Comparison of ENCODE assay signal across 17 cellular contexts in the genomic region with DNA sequence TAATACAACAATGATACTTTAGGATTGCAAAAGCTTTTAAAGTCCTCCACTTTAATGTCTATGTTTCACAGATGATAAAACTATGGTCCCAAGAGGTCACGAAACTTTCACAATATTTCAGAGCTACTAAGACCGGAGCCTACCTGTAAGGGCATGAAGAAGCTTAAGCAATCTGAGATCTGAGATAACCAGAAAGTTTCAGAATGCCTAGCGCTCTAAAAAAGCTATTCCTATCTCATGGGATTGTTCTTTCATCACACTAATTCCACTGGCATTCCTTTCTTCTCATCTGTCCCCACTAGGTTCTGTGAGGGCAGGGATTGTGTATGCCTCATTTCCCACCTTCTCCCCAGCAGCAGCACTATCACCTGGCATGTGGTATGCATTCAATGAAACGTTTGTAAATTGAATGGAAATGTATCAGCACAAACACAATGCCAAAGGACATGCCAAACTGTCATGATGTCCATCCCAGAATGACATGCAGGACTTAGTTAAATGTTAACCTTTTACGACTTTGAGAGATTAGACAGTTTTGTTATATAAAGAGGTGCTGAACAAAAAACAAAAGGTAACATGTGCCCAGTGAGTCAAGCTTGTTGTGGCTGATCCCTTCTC.
DNase-seq lines count a peak whose midpoint lies in the region; ATAC-seq and TF ChIP-seq lines count a peak whose summit lies in the region.
"Had no signal": no experiment of that assay in that cellular context is flagged by ENCODE, and none has a peak within 500 bp of the region (broad histone marks: within the 10 kb centered on the region; RNA-seq: fewer than 3 reads in every experiment).

No MANE protein-coding gene starts in this region.

- ATAC-seq in CD8-positive, alpha-beta T cell, result no peak

- no peak overlapping the region for H3K4me3 Mint-ChIP-seq in CD8-positive, alpha-beta T cell
- H3K4me3 Mint-ChIP-seq: CD14-positive monocyte, IgD-negative memory B cell had no signal

- no peaks in the 10 kb centered on the region for H3K4me1 Mint-ChIP-seq in CD8-positive, alpha-beta T cell (ENCODE audit: low read depth)
- H3K4me1 Mint-ChIP-seq: CD14-positive monocyte, IgD-negative memory B cell had no signal

- peak; percentile 22 for DNase-seq in NCI-H226
- peak; percentile 12 for DNase-seq in epithelial cell of prostate (ENCODE audit: low read depth, low spot score)
- DNase-seq in activated T-cell treated with anti-CD3 and anti-CD28 coated beads for 4 hours, result no peak
- no peak for DNase-seq in CD8-positive, alpha-beta T cell
- no peak for DNase-seq in NCI-H2171 treated with DMSO at 0.1 percent for 48 hours (lab: John Stamatoyannopoulos, UW)
- no peak for DNase-seq in stomach
- DNase-seq: DND-41, GDM1, HCEC 1CT, NCI-H1417 treated with DMSO at 0.1 percent for 48 hours, NCI-H2029, NCI-H510A treated with DMSO at 0.1 percent for 48 hours, RPMI8226 had no signal

- H3K9me3 Mint-ChIP-seq in CD8-positive, alpha-beta T cell, result no peaks in the 10 kb centered on the region

- TF ChIP-seq CTCF in 22Rv1 (IDR thresholded peaks at IDR 0.05), result no peak
- no peak for TF ChIP-seq CTCF in liver (IDR thresholded peaks at IDR 0.05; ENCODE audit: low read depth, low read length, missing input control)
- TF ChIP-seq CTCF in CD8-positive, alpha-beta T cell (IDR thresholded peaks at IDR 0.05), result no peak
- no peak for TF ChIP-seq CTCF in stomach (IDR thresholded peaks at IDR 0.05)

- H3K4me1 ChIP-seq in liver (ENCODE audit: control insufficient read depth in 4 of 4, insufficient read depth in 4 of 4, low read length in 3 of 4) (peaks cover 3 to 9% (median 6%) of the 10 kb centered on the region in 4 donors), stomach (peaks cover 0 to 8% (median 7%) of the 10 kb centered on the region in 4 donors)
- no peaks in the 10 kb centered on the region for H3K4me1 ChIP-seq in CD8-positive, alpha-beta T cell (ENCODE audit: insufficient read depth, low read length)

- no peak overlapping the region for H3K4me3 ChIP-seq in liver (ENCODE audit: low read depth in 1 of 3, low read length in 3 of 3)
- no peak overlapping the region for H3K4me3 ChIP-seq in CD8-positive, alpha-beta T cell (ENCODE audit: low read depth, low read length)
- H3K4me3 ChIP-seq in stomach, result no peak overlapping the region

- TF ChIP-seq EP300 in stomach (IDR thresholded peaks at IDR 0.05), result no peak

- WGBS in liver, result 24% methylated on average over 5 of the region's 5 CpGs
- WGBS in stomach, 5 donors, result 41 to 58% (median 50%) methylated on average over 5 of the region's 5 CpGs

- no peaks in the 10 kb centered on the region for H3K36me3 Mint-ChIP-seq in CD8-positive, alpha-beta T cell
- H3K36me3 Mint-ChIP-seq: CD14-positive monocyte, IgD-negative memory B cell had no signal

- peak; percentile 38 to 48 for TF ChIP-seq RAD21 in liver (IDR thresholded peaks at IDR 0.05)

- H3K27me3 ChIP-seq in liver (ENCODE audit: control insufficient read depth in 4 of 4, insufficient read depth in 4 of 4, low read length in 3 of 4), result no peaks in the 10 kb centered on the region
- H3K27me3 ChIP-seq in CD8-positive, alpha-beta T cell (ENCODE audit: insufficient read depth, low read length), result no peaks in the 10 kb centered on the region
- no peaks in the 10 kb centered on the region for H3K27me3 ChIP-seq in stomach

- no peaks in the 10 kb centered on the region for H3K9me3 ChIP-seq in liver (ENCODE audit: control insufficient read depth in 4 of 4, low read length in 3 of 4)
- H3K9me3 ChIP-seq in CD8-positive, alpha-beta T cell (ENCODE audit: low read length), result no peaks in the 10 kb centered on the region
- no peaks in the 10 kb centered on the region for H3K9me3 ChIP-seq in stomach

- H3K36me3 ChIP-seq in liver (ENCODE audit: control insufficient read depth in 4 of 4, insufficient read depth in 3 of 4, low read depth in 1 of 4, low read length in 3 of 4) (no peaks in the 10 kb centered on the region), stomach (no peaks in the 10 kb centered on the region)
- no peaks in the 10 kb centered on the region for H3K36me3 ChIP-seq in CD8-positive, alpha-beta T cell (ENCODE audit: insufficient read depth, low read length)

- peaks cover 4% of the 10 kb centered on the region for H3K27me3 Mint-ChIP-seq in CD8-positive, alpha-beta T cell (ENCODE audit: low read depth)
- H3K27me3 Mint-ChIP-seq: IgD-negative memory B cell had no signal

- no peak for TF ChIP-seq POLR2A in stomach (IDR thresholded peaks at IDR 0.05)

- H3K27ac ChIP-seq in 22Rv1 (0 out of 2 replicates have a peak overlapping the region, but pooled peaks have one; percentile 7), epithelial cell of prostate (peak overlapping the region; percentile 54), liver (ENCODE audit: low read depth in 1 of 2, low read length in 2 of 2) (no peak overlapping the region), stomach (no peak overlapping the region)
- no peak overlapping the region for H3K27ac ChIP-seq in CD8-positive, alpha-beta T cell (ENCODE audit: low read depth, low read length)

- POLR2A ChIA-PET in CD8-positive, alpha-beta T cell (lab: Charles Lee), result no interaction called here

- no peak overlapping the region for H3K27ac Mint-ChIP-seq in CD8-positive, alpha-beta T cell
- H3K27ac Mint-ChIP-seq: CD14-positive monocyte, IgD-negative memory B cell had no signal

- no peak overlapping the region for H3K9ac ChIP-seq in liver (ENCODE audit: low read depth in 1 of 2, low read length in 2 of 2)

- CTCF ChIA-PET in CD8-positive, alpha-beta T cell (lab: Charles Lee), result no interaction called here

- intact Hi-C loops in CD8-positive, alpha-beta T cell (cut with DNase I, micrococcal nuclease), result no loop called here
- intact Hi-C loops in stomach (cut with DNase I; ENCODE audit: low total_unique reads), result no loop called here

TF ChIP-seq in liver, 16 proteins besides CTCF, POLR2A, EP300 and RAD21:
- TF ChIP-seq HNF4A (conservative IDR thresholded peaks at IDR 0.05) (peak; percentile 82), YY1 (IDR thresholded peaks at IDR 0.05) (peak; percentile 39), RXRA (IDR thresholded peaks at IDR 0.05) (peak; percentile 38 to 71), JUND (IDR thresholded peaks at IDR 0.05) (peak in 1 of 2 donors; percentile 32), EGR1 (IDR thresholded peaks at IDR 0.05; ENCODE audit: low read depth in 2 of 2) (no peak), SP1 (IDR thresholded peaks at IDR 0.05) (peak; percentile 22), NR2F2 (IDR thresholded peaks at IDR 0.05) (peak; percentile 26), FOXA2 (IDR thresholded peaks at IDR 0.05) (no peak), HNF4G (IDR thresholded peaks at IDR 0.05) (peak; percentile 42)
- TF ChIP-seq, protein P1, sequence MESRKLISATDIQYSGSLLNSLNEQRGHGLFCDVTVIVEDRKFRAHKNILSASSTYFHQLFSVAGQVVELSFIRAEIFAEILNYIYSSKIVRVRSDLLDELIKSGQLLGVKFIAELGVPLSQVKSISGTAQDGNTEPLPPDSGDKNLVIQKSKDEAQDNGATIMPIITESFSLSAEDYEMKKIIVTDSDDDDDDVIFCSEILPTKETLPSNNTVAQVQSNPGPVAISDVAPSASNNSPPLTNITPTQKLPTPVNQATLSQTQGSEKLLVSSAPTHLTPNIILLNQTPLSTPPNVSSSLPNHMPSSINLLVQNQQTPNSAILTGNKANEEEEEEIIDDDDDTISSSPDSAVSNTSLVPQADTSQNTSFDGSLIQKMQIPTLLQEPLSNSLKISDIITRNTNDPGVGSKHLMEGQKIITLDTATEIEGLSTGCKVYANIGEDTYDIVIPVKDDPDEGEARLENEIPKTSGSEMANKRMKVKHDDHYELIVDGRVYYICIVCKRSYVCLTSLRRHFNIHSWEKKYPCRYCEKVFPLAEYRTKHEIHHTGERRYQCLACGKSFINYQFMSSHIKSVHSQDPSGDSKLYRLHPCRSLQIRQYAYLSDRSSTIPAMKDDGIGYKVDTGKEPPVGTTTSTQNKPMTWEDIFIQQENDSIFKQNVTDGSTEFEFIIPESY (IDR thresholded peaks at IDR 0.05), result no peak
- TF ChIP-seq, protein P2, sequence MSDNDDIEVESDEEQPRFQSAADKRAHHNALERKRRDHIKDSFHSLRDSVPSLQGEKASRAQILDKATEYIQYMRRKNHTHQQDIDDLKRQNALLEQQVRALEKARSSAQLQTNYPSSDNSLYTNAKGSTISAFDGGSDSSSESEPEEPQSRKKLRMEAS (IDR thresholded peaks at IDR 0.05), result peak; percentile 11

Comparison
In these comparisons a context has a peak if more than half of its experiments do, and no peak if none do; other contexts are left out.
1. H3K27ac ChIP-seq: peak in 22Rv1 (single experiment) and epithelial cell of prostate (single experiment); none in liver (0 of 2), CD8-positive, alpha-beta T cell (single experiment) and stomach (0 of 5).
2. DNase-seq: peak in NCI-H226 (single experiment) and epithelial cell of prostate (single experiment); none in activated T-cell treated with anti-CD3 and anti-CD28 coated beads for 4 hours (single experiment), CD8-positive, alpha-beta T cell (0 of 7), NCI-H2171 treated with DMSO at 0.1 percent for 48 hours (single experiment) and stomach (single experiment).